In the genomic region with DNA sequence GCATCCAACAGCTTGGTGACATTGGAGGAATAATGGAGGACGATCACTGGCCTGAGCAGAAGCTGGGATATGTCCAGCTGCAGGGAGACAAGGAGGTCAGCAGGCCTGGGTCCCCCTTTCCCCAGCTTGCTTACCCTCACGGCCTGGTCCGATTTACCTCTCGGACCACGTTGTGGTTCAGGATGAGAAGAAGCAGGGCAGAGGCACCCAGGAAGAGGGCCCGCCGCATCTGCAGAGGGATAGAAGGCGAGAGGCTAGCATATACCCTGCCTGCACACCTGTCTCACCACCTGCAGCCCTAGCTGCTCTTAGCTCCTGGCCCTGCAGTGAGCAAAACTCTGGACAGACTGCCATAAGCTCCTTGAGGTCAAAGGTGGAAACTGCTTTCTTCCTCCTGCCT, we compare ENCODE assay signal across 11 cellular contexts. TPM values are rescaled to one million over a fixed set of nuclear protein-coding genes. Genes with fewer than 3 reads are reported as not detected.
DNase-seq lines count a peak whose midpoint lies in the region; ATAC-seq and TF ChIP-seq lines count a peak whose summit lies in the region.
"Had no signal": no experiment of that assay in that cellular context is flagged by ENCODE, and none has a peak within 500 bp of the region (broad histone marks: within the 10 kb centered on the region; RNA-seq: fewer than 3 reads in every experiment).

No MANE protein-coding gene starts in this region.

- in situ Hi-C loops in gastrocnemius medialis (cut with MboI; ENCODE audit: low sequenced_read_pairs in 4 of 4) = loop anchor here (5.0 to 25.0 kb wide), 4 partner anchors 101 to 274 kb away; a partner anchor contains a TSS

- no peak for ATAC-seq in CD4-positive, CD25-positive, alpha-beta regulatory T cell (ENCODE audit: low read depth in 2 of 2)
- ATAC-seq in central memory CD8-positive, alpha-beta T cell (replicated peaks; ENCODE audit: extremely low read depth, poor library complexity, severe bottlenecking) = no peak
- ATAC-seq in GM21423 (IDR thresholded peaks at IDR 0.05; ENCODE audit: unreplicated experiment) = no peak
- ATAC-seq in gastrocnemius medialis = no peak
- no peak for ATAC-seq in HG03135 (IDR thresholded peaks at IDR 0.05; ENCODE audit: unreplicated experiment)

- H3K9me3 Mint-ChIP-seq in CD4-positive, CD25-positive, alpha-beta regulatory T cell = peaks cover 0 to under 1% (median 0%) of the 10 kb centered on the region in 7 donors
- H3K9me3 Mint-ChIP-seq in IgD-negative memory B cell (no peaks in the 10 kb centered on the region), nephron progenitor cell (peaks cover 21% of the 10 kb centered on the region)
- no peaks in the 10 kb centered on the region for H3K9me3 Mint-ChIP-seq in central memory CD8-positive, alpha-beta T cell

- peak overlapping the region in 1 of 3 donors; percentile 55 for H3K27ac Mint-ChIP-seq in CD4-positive, CD25-positive, alpha-beta regulatory T cell
- H3K27ac Mint-ChIP-seq in IgD-negative memory B cell = no peak overlapping the region
- no peak overlapping the region for H3K27ac Mint-ChIP-seq in central memory CD8-positive, alpha-beta T cell (ENCODE audit: low read depth)
- H3K27ac Mint-ChIP-seq in nephron progenitor cell = no peak overlapping the region

- no peaks in the 10 kb centered on the region for H3K36me3 ChIP-seq in CD4-positive, CD25-positive, alpha-beta regulatory T cell (ENCODE audit: control insufficient read depth, insufficient read depth, low read length)
- H3K36me3 ChIP-seq in gastrocnemius medialis = peaks cover 0 to 29% of the 10 kb centered on the region in 2 donors

- peaks cover 8% of the 10 kb centered on the region for H3K27me3 Mint-ChIP-seq in CD4-positive, CD25-positive, alpha-beta regulatory T cell
- H3K27me3 Mint-ChIP-seq in IgD-negative memory B cell = peaks cover 1% of the 10 kb centered on the region
- no peaks in the 10 kb centered on the region for H3K27me3 Mint-ChIP-seq in central memory CD8-positive, alpha-beta T cell
- H3K27me3 Mint-ChIP-seq in nephron progenitor cell (ENCODE audit: low read depth, poor library complexity) = no peaks in the 10 kb centered on the region

- TF ChIP-seq POLR2A in gastrocnemius medialis (IDR thresholded peaks at IDR 0.05) = no peak

- H3K27ac ChIP-seq in CD4-positive, CD25-positive, alpha-beta regulatory T cell (ENCODE audit: insufficient read depth, low read length, poor library complexity, severe bottlenecking) = no peak overlapping the region
- H3K27ac ChIP-seq in gastrocnemius medialis = no peak overlapping the region

- H3K4me3 ChIP-seq in CD4-positive, CD25-positive, alpha-beta regulatory T cell (ENCODE audit: low read depth, low read length) = no peak overlapping the region
- H3K4me3 ChIP-seq in gastrocnemius medialis = no peak overlapping the region

- peak overlapping the region; percentile 79 to 90 (median 86) for H3K4me3 Mint-ChIP-seq in CD4-positive, CD25-positive, alpha-beta regulatory T cell
- peak overlapping the region; percentile 79 to 92 (median 86) for H3K4me3 Mint-ChIP-seq in IgD-negative memory B cell
- H3K4me3 Mint-ChIP-seq in central memory CD8-positive, alpha-beta T cell = peak overlapping the region; percentile 43
- peak overlapping the region; percentile 86 for H3K4me3 Mint-ChIP-seq in nephron progenitor cell

- no peaks in the 10 kb centered on the region for H3K9me3 ChIP-seq in CD4-positive, CD25-positive, alpha-beta regulatory T cell (ENCODE audit: control insufficient read depth in 2 of 2, low read length in 2 of 2)
- H3K9me3 ChIP-seq in gastrocnemius medialis = no peaks in the 10 kb centered on the region

- H3K27me3 ChIP-seq in CD4-positive, CD25-positive, alpha-beta regulatory T cell (ENCODE audit: control insufficient read depth, insufficient read depth, low read length) = no peaks in the 10 kb centered on the region
- H3K27me3 ChIP-seq in gastrocnemius medialis = no peaks in the 10 kb centered on the region

- DNase-seq in CD4-positive, CD25-positive, alpha-beta regulatory T cell = no peak
- DNase-seq in central memory CD8-positive, alpha-beta T cell (ENCODE audit: low spot score in 2 of 2) = no peak
- no peak for DNase-seq in nephron progenitor cell
- DNase-seq in gastrocnemius medialis = no peak
- DNase-seq in DMS79 (lab: John Stamatoyannopoulos, UW) = no peak
- DNase-seq: NCI-H1105; stimulated activated CD4-positive, alpha-beta T cell treated with anti-CD3 and anti-CD28 coated beads, Interleukin-12 subunit alpha, Interleukin-12 subunit beta, amount 100 ng/mL, for 4 hours; stimulated activated CD8-positive, alpha-beta memory T cell treated with anti-CD3 and anti-CD28 coated beads, Interleukin-4, amount 100 ng/mL, for 48 hours had no signal

- intact Hi-C loops in gastrocnemius medialis (cut with DNase I; ENCODE audit: low total_unique reads) = loop anchor here (5.0 kb wide), 2 partner anchors 59 to 279 kb away; a partner anchor contains a TSS

- TF ChIP-seq CTCF in nephron progenitor cell (IDR thresholded peaks at IDR 0.05) (no peak), gastrocnemius medialis (IDR thresholded peaks at IDR 0.05 in 4 of 5, conservative IDR thresholded peaks at IDR 0.05 in 1 of 5) (no peak)

- H3K4me1 Mint-ChIP-seq in CD4-positive, CD25-positive, alpha-beta regulatory T cell = peaks cover 2 to 14% (median 7%) of the 10 kb centered on the region in 4 donors
- peaks cover 0 to 11% (median 9%) of the 10 kb centered on the region in 3 donors for H3K4me1 Mint-ChIP-seq in IgD-negative memory B cell
- peaks cover 15% of the 10 kb centered on the region for H3K4me1 Mint-ChIP-seq in central memory CD8-positive, alpha-beta T cell
- peaks cover 14% of the 10 kb centered on the region for H3K4me1 Mint-ChIP-seq in nephron progenitor cell

- H3K36me3 Mint-ChIP-seq in CD4-positive, CD25-positive, alpha-beta regulatory T cell = no peaks in the 10 kb centered on the region
- peaks cover 2% of the 10 kb centered on the region for H3K36me3 Mint-ChIP-seq in IgD-negative memory B cell
- peaks cover 6% of the 10 kb centered on the region for H3K36me3 Mint-ChIP-seq in central memory CD8-positive, alpha-beta T cell (ENCODE audit: insufficient read depth)
- H3K36me3 Mint-ChIP-seq in nephron progenitor cell (ENCODE audit: low read depth) = no peaks in the 10 kb centered on the region

- peaks cover 11% of the 10 kb centered on the region for H3K4me1 ChIP-seq in CD4-positive, CD25-positive, alpha-beta regulatory T cell (ENCODE audit: control insufficient read depth, insufficient read depth, low read length, poor library complexity, severe bottlenecking)
- H3K4me1 ChIP-seq in gastrocnemius medialis = peaks cover 7% of the 10 kb centered on the region in 2 donors

RNA-seq across cellular contexts. Expression of a gene that starts 1.3 kb away (rescaled TPM):
- 13.1 TPM for total RNA-seq in CD4-positive, CD25-positive, alpha-beta regulatory T cell
- under 1 TPM; 0.23 to 0.50 (median 0.42) TPM for polyA plus RNA-seq in CD4-positive, CD25-positive, alpha-beta regulatory T cell
- 0.20 TPM for polyA plus RNA-seq in IgD-negative memory B cell
- 10 to 100 TPM in 1 of 4 donors, 1 to 10 TPM in 3; 4.7 to 11.2 (median 8.1) TPM for total RNA-seq in gastrocnemius medialis

RNA-seq across cellular contexts. Expression of a gene that starts 10.9 kb away (rescaled TPM):
- 69.0 TPM for total RNA-seq in CD4-positive, CD25-positive, alpha-beta regulatory T cell
- polyA plus RNA-seq in CD4-positive, CD25-positive, alpha-beta regulatory T cell = 1 to 10 TPM; 3.1 to 5.8 (median 3.7) TPM
- 1.1 TPM for polyA plus RNA-seq in IgD-negative memory B cell
- total RNA-seq in gastrocnemius medialis = 1 to 10 TPM; 3.0 to 5.1 (median 4.2) TPM

RNA-seq across cellular contexts. Expression of a gene that starts 29.1 kb away (rescaled TPM):
- total RNA-seq in CD4-positive, CD25-positive, alpha-beta regulatory T cell = 7.1 TPM
- polyA plus RNA-seq in CD4-positive, CD25-positive, alpha-beta regulatory T cell = 1 to 10 TPM; 1.3 to 2.4 (median 1.9) TPM
- 1.6 TPM for polyA plus RNA-seq in IgD-negative memory B cell
- total RNA-seq in gastrocnemius medialis = 1 to 10 TPM in 2 of 4 donors, under 1 TPM in 2; 0.41 to 1.4 (median 1.1) TPM

RNA-seq across cellular contexts. Expression of a gene that starts 29.2 kb away (rescaled TPM):
- 389 TPM for total RNA-seq in CD4-positive, CD25-positive, alpha-beta regulatory T cell
- polyA plus RNA-seq in CD4-positive, CD25-positive, alpha-beta regulatory T cell = 10 to 100 TPM; 66.6 to 78.6 (median 75.1) TPM
- polyA plus RNA-seq in IgD-negative memory B cell = 120 TPM
- 100 to 1,000 TPM in 2 of 4 donors, 10 to 100 TPM in 2; 36.0 to 145 (median 94.5) TPM for total RNA-seq in gastrocnemius medialis

RNA-seq across cellular contexts. Expression of a gene that starts 39.7 kb away (rescaled TPM):
- total RNA-seq in CD4-positive, CD25-positive, alpha-beta regulatory T cell = 111 TPM
- polyA plus RNA-seq in CD4-positive, CD25-positive, alpha-beta regulatory T cell = 10 to 100 TPM; 38.3 to 48.9 (median 43.8) TPM
- 27.8 TPM for polyA plus RNA-seq in IgD-negative memory B cell
- 10 to 100 TPM; 15.9 to 57.7 (median 44.5) TPM for total RNA-seq in gastrocnemius medialis

Comparison
In these comparisons a context has a peak if more than half of its experiments do, and no peak if none do; other contexts are left out.
1. RNA of a gene that starts 10.9 kb away (total RNA-seq): 69.0 TPM in CD4-positive, CD25-positive, alpha-beta regulatory T cell (single experiment); 3.0 to 5.1 TPM in gastrocnemius medialis; every median in the first group is over 10 times any median in the second.
2. Peak in every context shown above with its lines, with median percentiles within 50 percentile points of each other: H3K4me3 Mint-ChIP-seq.